Comparison of ENCODE assay signal across 25 cellular contexts in genomic region chr12:93793007-93793406, GRCh38.
DNase-seq lines count a peak whose midpoint lies in the region; ATAC-seq, FAIRE-seq and TF ChIP-seq lines count a peak whose summit lies in the region.
"Had no signal": no experiment of that assay in that cellular context is flagged by ENCODE, and none has a peak within 500 bp of the region (broad histone marks: within the 10 kb centered on the region; RNA-seq: fewer than 3 reads in every experiment).

No MANE protein-coding gene starts in this region.

- no peak overlapping the region for H3K9ac ChIP-seq in HepG2 (ENCODE audit: insufficient read depth, low read depth, low read length)
- H3K9ac ChIP-seq: BLaER1 had no signal

- H3K27me3 ChIP-seq in HepG2 (ENCODE audit: control insufficient read depth in 1 of 2, insufficient read depth in 2 of 2, low read length in 2 of 2) (no peaks in the 10 kb centered on the region), right lobe of liver (no peaks in the 10 kb centered on the region)
- H3K27me3 ChIP-seq: BE2C, BLaER1 had no signal

- H4K20me1 ChIP-seq in HepG2 (ENCODE audit: insufficient read depth, low read length) = no peaks in the 10 kb centered on the region
- H4K20me1 ChIP-seq: BLaER1 had no signal

- CTCF ChIA-PET in HepG2 (lab: Yijun Ruan, JAX; ENCODE audit: low intra/inter-chr PET ratio, low total read pairs) = no interaction called here

- in situ Hi-C loops in HepG2 (cut with HindIII; ENCODE audit: extremely low pct_ligation_motif_present, low pct_unique_long_range_greater_than_20kb) = no loop called here
- in situ Hi-C loops in GM13977 (cut with MboI; ENCODE audit: low pct_unique_long_range_greater_than_20kb, low sequenced_read_pairs, unreplicated experiment) = no loop called here

- TF ChIP-seq CTCF in HepG2 (CRISPR knock-in tag; IDR thresholded peaks at IDR 0.05) = no peak
- no peak for TF ChIP-seq CTCF in right lobe of liver (IDR thresholded peaks at IDR 0.05)
- no peak for TF ChIP-seq CTCF in fibroblast of villous mesenchyme (IDR thresholded peaks at IDR 0.05; ENCODE audit: insufficient read depth, low read depth, low read length)
- no peak for TF ChIP-seq CTCF in GM13977 (IDR thresholded peaks at IDR 0.05; ENCODE audit: extremely low read depth, insufficient read depth, missing control alignments)

- H3K4me1 ChIP-seq in HepG2 (ENCODE audit: insufficient read depth, low read length) (peaks cover 14% of the 10 kb centered on the region), right lobe of liver (peaks cover 0 to 16% (median 0%) of the 10 kb centered on the region in 4 donors)
- H3K4me1 ChIP-seq: BE2C had no signal

- TF ChIP-seq EP300 in HepG2 (IDR thresholded peaks at IDR 0.05; ENCODE audit: low read depth in 2 of 2, low read length in 2 of 2) (no peak), HepG2 (CRISPR knock-in tag; IDR thresholded peaks at IDR 0.05; ENCODE audit: borderline replicate concordance) (no peak)

- no TSS peak for BruUV-seq in HepG2 (replicated peaks; lab: Mats Ljungman, UMichigan)

- POLR2A ChIA-PET in HepG2 (lab: Yijun Ruan, JAX) = no interaction called here

- no peaks in the 10 kb centered on the region for H3K79me2 ChIP-seq in HepG2 (ENCODE audit: insufficient read depth, low read length)

- FAIRE-seq in HepG2 (lab: Jason Lieb, UNC) = no peak
- FAIRE-seq: GM12878, GM12892, GM19239 had no signal

- H3K4me3 ChIP-seq in HepG2 (replicated peaks in 1 of 3; ENCODE audit: insufficient read depth in 1 of 3, low read depth in 2 of 3, low read length in 3 of 3) (no peak overlapping the region), right lobe of liver (no peak overlapping the region), fibroblast of villous mesenchyme (ENCODE audit: low read depth, low read length) (no peak overlapping the region)
- H3K4me3 ChIP-seq: BLaER1, GM12878 had no signal

- ATAC-seq in HepG2 (no peak), right lobe of liver (no peak)
- ATAC-seq: CD8-positive, alpha-beta T cell; GM12878 had no signal

- H3K9me3 ChIP-seq in HepG2 (ENCODE audit: low read length) (no peaks in the 10 kb centered on the region), right lobe of liver (no peaks in the 10 kb centered on the region)
- H3K9me3 ChIP-seq: BE2C had no signal

- no peak for TF ChIP-seq RAD21 in HepG2 (CRISPR knock-in tag; IDR thresholded peaks at IDR 0.05)

- TF ChIP-seq POLR2A in HepG2 (IDR thresholded peaks at IDR 0.05; ENCODE audit: insufficient read depth in 1 of 2, low read depth in 2 of 2, low read length in 2 of 2) (no peak), right lobe of liver (IDR thresholded peaks at IDR 0.05) (no peak)

- no peak overlapping the region for H2AFZ ChIP-seq in HepG2 (ENCODE audit: low read length)

- H3K36me3 ChIP-seq in HepG2 (replicated peaks in 1 of 2; ENCODE audit: control insufficient read depth in 1 of 2, insufficient read depth in 2 of 2, low read length in 2 of 2) (no peaks in the 10 kb centered on the region), right lobe of liver (no peaks in the 10 kb centered on the region)
- H3K36me3 ChIP-seq: BE2C, BLaER1 had no signal

- DNase-seq in HepG2 (ENCODE audit: low spot score) (no peak), right lobe of liver (no peak), amniotic epithelial cell (ENCODE audit: low read depth) (peak; percentile 59), fibroblast of villous mesenchyme (ENCODE audit: low read depth) (peak; percentile 37), GM13977 (ENCODE audit: low spot score) (no peak), RPMI8226 (no peak), hippocampal formation (lab: John Stamatoyannopoulos, UW) (no peak)
- DNase-seq: ACHN; BE2C; C1 segment of cervical spinal cord; CD4-positive, CD25-positive, alpha-beta regulatory T cell; CD8-positive, alpha-beta T cell; COR-L47; DMS 273 treated with DMSO at 0.1 percent for 48 hours; DMS153; DMS53; DMS79; DND-41; EL; GDM1 had no signal

- intact Hi-C loops in HepG2 (cut with micrococcal nuclease; ENCODE audit: unreplicated experiment) (no loop called here), right lobe of liver (cut with DNase I) (no loop called here)

- 93% methylated on average over 3 of the region's 3 CpGs for WGBS in HepG2 (ENCODE audit: low lambda C conversion rate)
- WGBS in right lobe of liver (ENCODE audit: insufficient coverage, low coverage, low lambda C conversion rate, missing lambda C conversion rate) = 40% methylated on average over 3 of the region's 3 CpGs

- no peak overlapping the region for H3K4me2 ChIP-seq in HepG2 (ENCODE audit: low read depth, low read length)
- H3K4me2 ChIP-seq: BLaER1 had no signal

- H3K27ac ChIP-seq in HepG2 (ENCODE audit: extremely low read length, insufficient read depth, low read length) (no peak overlapping the region), right lobe of liver (no peak overlapping the region)
- H3K27ac ChIP-seq: 22Rv1, BLaER1 had no signal

TF ChIP-seq in HepG2, 621 proteins besides CTCF, POLR2A, EP300 and RAD21:
- TF ChIP-seq, protein P1, sequence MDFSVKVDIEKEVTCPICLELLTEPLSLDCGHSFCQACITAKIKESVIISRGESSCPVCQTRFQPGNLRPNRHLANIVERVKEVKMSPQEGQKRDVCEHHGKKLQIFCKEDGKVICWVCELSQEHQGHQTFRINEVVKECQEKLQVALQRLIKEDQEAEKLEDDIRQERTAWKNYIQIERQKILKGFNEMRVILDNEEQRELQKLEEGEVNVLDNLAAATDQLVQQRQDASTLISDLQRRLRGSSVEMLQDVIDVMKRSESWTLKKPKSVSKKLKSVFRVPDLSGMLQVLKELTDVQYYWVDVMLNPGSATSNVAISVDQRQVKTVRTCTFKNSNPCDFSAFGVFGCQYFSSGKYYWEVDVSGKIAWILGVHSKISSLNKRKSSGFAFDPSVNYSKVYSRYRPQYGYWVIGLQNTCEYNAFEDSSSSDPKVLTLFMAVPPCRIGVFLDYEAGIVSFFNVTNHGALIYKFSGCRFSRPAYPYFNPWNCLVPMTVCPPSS (IDR thresholded peaks at IDR 0.05) = no peak
- TF ChIP-seq, protein P2, sequence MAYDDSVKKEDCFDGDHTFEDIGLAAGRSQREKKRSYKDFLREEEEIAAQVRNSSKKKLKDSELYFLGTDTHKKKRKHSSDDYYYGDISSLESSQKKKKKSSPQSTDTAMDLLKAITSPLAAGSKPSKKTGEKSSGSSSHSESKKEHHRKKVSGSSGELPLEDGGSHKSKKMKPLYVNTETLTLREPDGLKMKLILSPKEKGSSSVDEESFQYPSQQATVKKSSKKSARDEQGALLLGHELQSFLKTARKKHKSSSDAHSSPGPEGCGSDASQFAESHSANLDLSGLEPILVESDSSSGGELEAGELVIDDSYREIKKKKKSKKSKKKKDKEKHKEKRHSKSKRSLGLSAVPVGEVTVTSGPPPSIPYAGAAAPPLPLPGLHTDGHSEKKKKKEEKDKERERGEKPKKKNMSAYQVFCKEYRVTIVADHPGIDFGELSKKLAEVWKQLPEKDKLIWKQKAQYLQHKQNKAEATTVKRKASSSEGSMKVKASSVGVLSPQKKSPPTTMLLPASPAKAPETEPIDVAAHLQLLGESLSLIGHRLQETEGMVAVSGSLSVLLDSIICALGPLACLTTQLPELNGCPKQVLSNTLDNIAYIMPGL (CRISPR knock-in tag; IDR thresholded peaks at IDR 0.05; ENCODE audit: borderline replicate concordance in 1 of 2, low read depth in 1 of 2) = no peak
- TF ChIP-seq ZNF512 (CRISPR knock-in tag; IDR thresholded peaks at IDR 0.05) = no peak
- peak; percentile 30; the same call in 1 of the 2 replicates for TF ChIP-seq MAFF (IDR thresholded peaks at IDR 0.05; ENCODE audit: low read depth, low read length)
- peak; percentile 36 to 68; a peak in 3 of 4 replicates for TF ChIP-seq MAFK (conservative IDR thresholded peaks at IDR 0.05 in 1 of 2, IDR thresholded peaks at IDR 0.05 in 1 of 2; ENCODE audit: low read length in 2 of 2)

Comparison
In these comparisons a context has a peak if more than half of its experiments do, and no peak if none do; other contexts are left out.
1. DNase-seq: peak in amniotic epithelial cell (single experiment) and fibroblast of villous mesenchyme (single experiment); none in HepG2 (single experiment), right lobe of liver (0 of 3), GM13977 (single experiment), RPMI8226 (single experiment) and hippocampal formation (0 of 2).